Comparison of ENCODE assay signal across 10 cellular contexts in genomic region chr7:37052673-37053072, GRCh38.
DNase-seq lines count a peak whose midpoint lies in the region; ATAC-seq, FAIRE-seq and TF ChIP-seq lines count a peak whose summit lies in the region.
"Had no signal": no experiment of that assay in that cellular context is flagged by ENCODE, and none has a peak within 500 bp of the region (broad histone marks: within the 10 kb centered on the region; RNA-seq: fewer than 3 reads in every experiment).

No MANE protein-coding gene starts in this region.

- no peaks in the 10 kb centered on the region for H3K9me3 ChIP-seq in small intestine (ENCODE audit: control insufficient read depth, low read depth)

- intact Hi-C loops in Right ventricle myocardium superior (cut with DNase I) (no loop called here), Right ventricle myocardium inferior (cut with DNase I) (no loop called here)

- no peaks in the 10 kb centered on the region for H3K4me1 ChIP-seq in small intestine (ENCODE audit: control insufficient read depth in 2 of 2, insufficient read depth in 1 of 2, low read depth in 1 of 2, low read length in 1 of 2)

- WGBS in small intestine, 3 donors, result 21 to 39% (median 27%) methylated on average over 3 of the region's 3 CpGs

- peak; percentile 44 for DNase-seq in Right ventricle myocardium superior
- DNase-seq in Right ventricle myocardium inferior (ENCODE audit: missing footprints), result no peak
- peak; percentile 3 for DNase-seq in small intestine
- DNase-seq: activated effector memory CD4-positive, alpha-beta T cell treated with Interleukin-2 at 50 U/mL for 16 hours had no signal

- H3K27me3 ChIP-seq in small intestine (ENCODE audit: control insufficient read depth in 2 of 2, insufficient read depth in 2 of 2, low read length in 2 of 2), result no peaks in the 10 kb centered on the region

- no peaks in the 10 kb centered on the region for H3K36me3 ChIP-seq in small intestine (ENCODE audit: control insufficient read depth in 2 of 2, insufficient read depth in 2 of 2, low read length in 2 of 2)

- H3K27ac ChIP-seq in small intestine (ENCODE audit: low read depth in 1 of 2, low read length in 1 of 2), result no peak overlapping the region
- H3K27ac ChIP-seq: C4-2B had no signal

- ATAC-seq in Right ventricle myocardium superior (ENCODE audit: poor library complexity) (no peak), Right ventricle myocardium inferior (no peak), esophagus mucosa (peak; percentile 59), HG03196 (IDR thresholded peaks at IDR 0.05; ENCODE audit: unreplicated experiment) (no peak), HG03095 (IDR thresholded peaks at IDR 0.05; ENCODE audit: unreplicated experiment) (no peak), HG02938 (IDR thresholded peaks at IDR 0.05; ENCODE audit: unreplicated experiment) (no peak)

- no peak for FAIRE-seq in small intestine (lab: Jason Lieb, UNC)

- no peak overlapping the region for H3K4me3 ChIP-seq in small intestine (ENCODE audit: low read depth in 1 of 2, low read length in 2 of 2)

TF ChIP-seq in PFSK-1, 5 proteins besides CTCF, POLR2A, EP300 and RAD21:
- TF ChIP-seq FOXP2 (optimal IDR thresholded peaks at IDR 0.05; ENCODE audit: borderline replicate concordance, extremely low read depth, extremely low read length, insufficient read depth) (no peak), REST (IDR thresholded peaks at IDR 0.05; ENCODE audit: insufficient read depth in 1 of 2, low read depth in 2 of 2, low read length in 2 of 2) (peak; percentile 84 to 94)
